32 cellular contexts compared by ENCODE assay signal in the genomic region with DNA sequence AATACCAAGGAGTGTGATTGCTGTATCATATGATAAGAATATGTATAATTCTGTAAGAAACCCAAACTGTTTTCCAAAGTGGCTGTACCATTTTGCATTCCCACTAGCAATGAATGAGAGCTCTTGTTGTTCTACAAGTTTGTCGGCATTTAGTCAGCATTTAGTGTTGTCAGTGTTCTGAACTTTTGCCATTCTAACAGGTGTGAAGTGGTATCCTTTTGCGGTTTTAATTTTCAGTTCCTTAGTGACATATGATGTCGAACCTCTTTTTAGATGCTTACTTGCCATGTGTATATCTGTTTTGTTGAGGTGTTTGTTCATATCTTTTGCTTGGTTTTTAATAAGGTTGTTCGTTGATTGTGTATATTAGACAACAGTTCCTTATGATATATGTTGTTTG.
"Had no signal": no experiment of that assay in that cellular context is flagged by ENCODE, and none has a peak within 500 bp of the region (broad histone marks: within the 10 kb centered on the region; RNA-seq: fewer than 3 reads in every experiment).

No MANE protein-coding gene starts in this region.

- H3K9me3 ChIP-seq: MG63, Peyer's patch, SJCRH30 had no signal

- H3K4me1 Mint-ChIP-seq: T-cell had no signal

- H3K27me3 Mint-ChIP-seq: T-cell had no signal

- H3K4me1 ChIP-seq: Peyer's patch, SJCRH30 had no signal

- H3K27ac Mint-ChIP-seq: T-cell had no signal

- H3K4me3 ChIP-seq: MG63, Peyer's patch, SJCRH30, SK-N-MC had no signal

- DNase-seq: Kasumi-1, MG63, MV-4-11, NCI-H1092, NCI-H1105, NCI-H1417 treated with DMSO at 0.1 percent for 48 hours, NCI-H1436 treated with DMSO at 0.1 percent for 48 hours, NCI-H1694 treated with DMSO at 0.1 percent for 48 hours, NCI-H187 treated with DMSO at 0.1 percent for 48 hours, NCI-H2029, NCI-H2081 treated with DMSO at 0.1 percent for 48 hours, NCI-H2107, NCI-H2171, NCI-H226, NCI-H446 treated with DMSO at 0.1 percent for 48 hours, NCI-H510A, NCI-H524, NCI-H526, NCI-H69, NCI-H748 treated with DMSO at 0.1 percent for 48 hours, NCI-H82, OCI-M1, PC-3, Peyer's patch, SHP77, SIG-M5, SJCRH30, T-cell had no signal

- H3K36me3 Mint-ChIP-seq: T-cell had no signal

- H3K36me3 ChIP-seq: MG63, Peyer's patch, SJCRH30 had no signal

- ATAC-seq: PC-3, Right ventricle myocardium inferior, SK-N-SH treated with all-trans-retinoic acid at 6 μM for 48 hours, T-cell had no signal

- H3K4me3 Mint-ChIP-seq: T-cell had no signal

- H3K27ac ChIP-seq: Peyer's patch, RWPE1, SJCRH30, SK-N-MC had no signal

- H3K27me3 ChIP-seq: MG63, Peyer's patch, SJCRH30 had no signal
